In the genomic region with DNA sequence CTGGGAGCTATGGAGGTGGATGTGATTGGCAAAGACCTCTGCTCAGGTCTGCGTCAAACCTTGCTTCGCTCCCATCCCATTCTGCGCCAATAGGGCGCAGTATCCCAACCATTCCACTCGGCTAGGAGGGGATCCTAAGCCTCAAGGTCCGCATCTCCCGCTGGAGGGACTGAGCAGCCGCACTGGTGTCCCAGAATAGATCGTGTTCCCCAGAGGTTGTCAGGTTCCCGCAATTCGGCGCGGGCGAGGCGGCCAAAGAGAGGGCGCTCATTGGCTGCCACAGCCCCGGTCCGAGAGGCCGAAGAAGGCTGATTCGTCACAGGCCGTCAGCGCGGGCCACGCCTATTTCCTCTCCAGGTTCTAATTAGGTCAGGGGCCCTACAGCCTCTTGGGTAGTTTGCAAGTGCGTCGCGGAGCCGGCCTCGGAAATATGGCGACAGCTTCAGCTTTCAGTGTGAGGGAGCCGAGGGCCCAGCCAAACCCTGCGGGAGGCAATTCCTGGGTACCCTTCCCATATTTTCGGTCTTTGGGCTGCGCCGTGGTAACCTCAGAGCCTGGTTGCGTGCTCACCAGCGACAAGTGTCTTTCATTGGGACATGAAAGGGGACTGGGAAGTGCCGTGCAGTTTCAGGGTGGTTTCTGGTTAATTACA, we compare ENCODE assay signal across 8 cellular contexts.
DNase-seq lines count a peak whose midpoint lies in the region; ATAC-seq and TF ChIP-seq lines count a peak whose summit lies in the region.

No MANE protein-coding gene starts in this region.

- DNase-seq in NCI-H2081 (lab: John Stamatoyannopoulos, UW), result peak; percentile 97 to 98
- peak; percentile 71 to 77 (median 74) for DNase-seq in activated CD4-positive, CD25-positive, alpha-beta regulatory T cell (lab: John Stamatoyannopoulos, UW)
- DNase-seq in central memory CD8-positive, alpha-beta T cell (ENCODE audit: low spot score in 2 of 2), result peak; percentile 75 to 83
- peak; percentile 100 for DNase-seq in islet precursor cell
- peak; percentile 84 to 90 (median 89) for DNase-seq in stimulated activated CD4-positive, alpha-beta T cell treated with anti-CD3 and anti-CD28 coated beads, Interleukin-12 subunit alpha, Interleukin-12 subunit beta, amount 100 ng/mL, for 48 hours (ENCODE audit: low read depth in 2 of 3, low spot score in 1 of 3)
- DNase-seq in NCI-H345 treated with DMSO at 0.1 percent for 48 hours (lab: John Stamatoyannopoulos, UW; ENCODE audit: unreplicated experiment), result no peak

- H3K36me3 Mint-ChIP-seq in central memory CD8-positive, alpha-beta T cell (ENCODE audit: insufficient read depth), result peaks cover 9% of the 10 kb centered on the region

- H3K4me1 Mint-ChIP-seq in central memory CD8-positive, alpha-beta T cell, result peaks cover 43% of the 10 kb centered on the region

- TF ChIP-seq POLR2A in GM15510 (IDR thresholded peaks at IDR 0.05; ENCODE audit: borderline replicate concordance, extremely low read depth, insufficient read length), result peak; percentile 95

- peaks cover 21% of the 10 kb centered on the region for H3K27me3 Mint-ChIP-seq in central memory CD8-positive, alpha-beta T cell

- H3K9me3 Mint-ChIP-seq in central memory CD8-positive, alpha-beta T cell, result peaks cover 20% of the 10 kb centered on the region

- peak overlapping the region; percentile 83 for H3K4me3 Mint-ChIP-seq in central memory CD8-positive, alpha-beta T cell

- H3K27ac Mint-ChIP-seq in central memory CD8-positive, alpha-beta T cell (ENCODE audit: low read depth), result peak overlapping the region; percentile 99

- ATAC-seq in HG02840 (IDR thresholded peaks at IDR 0.05; ENCODE audit: low FRiP score, unreplicated experiment), result peak; percentile 99
- peak; percentile 94 for ATAC-seq in central memory CD8-positive, alpha-beta T cell (replicated peaks; ENCODE audit: extremely low read depth, poor library complexity, severe bottlenecking)
